Comparison of ENCODE assay signal across 15 cellular contexts in genomic region chr2:12727085-12727484, GRCh38. TPM values are rescaled to one million over a fixed set of nuclear protein-coding genes. Genes with fewer than 3 reads are reported as not detected.
DNase-seq lines count a peak whose midpoint lies in the region; ATAC-seq and TF ChIP-seq lines count a peak whose summit lies in the region.
"Had no signal": no experiment of that assay in that cellular context is flagged by ENCODE, and none has a peak within 500 bp of the region (broad histone marks: within the 10 kb centered on the region; RNA-seq: fewer than 3 reads in every experiment).

No MANE protein-coding gene starts in this region.

- H3K27ac ChIP-seq in SK-N-SH (ENCODE audit: low read depth in 2 of 2, low read length in 1 of 2) (no peak overlapping the region), KOPT-K1 (ENCODE audit: low read depth, low read length, poor library complexity, severe bottlenecking) (peak overlapping the region; percentile 59), trophoblast cell (ENCODE audit: low read depth, low read length) (no peak overlapping the region), substantia nigra (ENCODE audit: low read depth, low read length, poor library complexity, severe bottlenecking) (no peak overlapping the region)
- H3K27ac ChIP-seq in effector memory CD4-positive, alpha-beta T cell (ENCODE audit: insufficient read depth, low read length, poor library complexity, severe bottlenecking): peak overlapping the region; percentile 11
- H3K27ac ChIP-seq: 22Rv1, upper lobe of right lung had no signal

- H3K4me1 ChIP-seq in SK-N-SH (ENCODE audit: control insufficient read depth in 1 of 2, insufficient read depth in 2 of 2, low read depth in 1 of 2, low read length in 1 of 2): peaks cover 17 to 25% of the 10 kb centered on the region in 2 experiments; a peak in 3 of 4 replicates
- H3K4me1 ChIP-seq in effector memory CD4-positive, alpha-beta T cell (ENCODE audit: control insufficient read depth, insufficient read depth, low read length, poor library complexity, severe bottlenecking): peaks cover 52% of the 10 kb centered on the region
- H3K4me1 ChIP-seq in trophoblast cell (ENCODE audit: control insufficient read depth in 1 of 2, insufficient read depth in 2 of 2, low read length in 2 of 2): peaks cover 0 to 5% of the 10 kb centered on the region in 2 experiments

- CTCF ChIA-PET in SK-N-SH (lab: Yijun Ruan, JAX): interaction anchor here (2.0 to 3.4 kb wide), 2 partner anchors 10 to 279 kb away, joined by 8 to 13 read pairs; no protein-coding TSS in a partner anchor

- TF ChIP-seq EP300 in SK-N-SH (IDR thresholded peaks at IDR 0.05; ENCODE audit: borderline replicate concordance in 1 of 2, low read depth in 1 of 2, low read length in 1 of 2): no peak

- no peak for ATAC-seq in SK-N-SH treated with all-trans-retinoic acid at 6 μM for 48 hours
- ATAC-seq: activated naive CD4-positive, alpha-beta T cell treated with anti-CD3 and anti-CD28 coated beads, Interleukin-2, amount 50 U/mL, for 72 hours; left cardiac atrium; upper lobe of right lung had no signal

- H4K8ac ChIP-seq in trophoblast cell (ENCODE audit: low read depth, low read length): no peak overlapping the region

- TF ChIP-seq RAD21 in SK-N-SH (IDR thresholded peaks at IDR 0.05; ENCODE audit: low read length): no peak

- H3K79me2 ChIP-seq in SK-N-SH (ENCODE audit: insufficient read depth) (peaks cover 100% of the 10 kb centered on the region), trophoblast cell (ENCODE audit: control insufficient read depth, insufficient read depth, low read length, poor library complexity) (no peaks in the 10 kb centered on the region)

- peaks cover 100% of the 10 kb centered on the region for H4K20me1 ChIP-seq in SK-N-SH (ENCODE audit: insufficient read depth)

- no peaks in the 10 kb centered on the region for H3K9me2 ChIP-seq in SK-N-SH

- H3K9ac ChIP-seq in SK-N-SH: no peak overlapping the region
- H3K9ac ChIP-seq in trophoblast cell (ENCODE audit: low read length): no peak overlapping the region

- H3K4ac ChIP-seq in trophoblast cell (ENCODE audit: low read depth, low read length): no peak overlapping the region

- no peak overlapping the region for H2BK120ac ChIP-seq in trophoblast cell (ENCODE audit: insufficient read depth, low read length, poor library complexity)

- POLR2A ChIA-PET in SK-N-SH (lab: Yijun Ruan, JAX): interaction anchor here (1.1 kb wide), 1 partner anchor 10 kb away, joined by 3 read pairs; the partner anchor contains the start of gene TRIB2

- H3K9me3 ChIP-seq in SK-N-SH: no peaks in the 10 kb centered on the region
- H3K9me3 ChIP-seq in KOPT-K1 (ENCODE audit: insufficient read depth, low read length, poor library complexity, severe bottlenecking): no peaks in the 10 kb centered on the region
- no peaks in the 10 kb centered on the region for H3K9me3 ChIP-seq in effector memory CD4-positive, alpha-beta T cell (ENCODE audit: control insufficient read depth, low read length)
- peaks cover 1% of the 10 kb centered on the region for H3K9me3 ChIP-seq in trophoblast cell (ENCODE audit: insufficient read depth, low read depth, low read length)
- H3K9me3 ChIP-seq: upper lobe of right lung had no signal

- H3K4me3 ChIP-seq in SK-N-SH (ENCODE audit: low read depth in 2 of 2, low read length in 1 of 2) (no peak overlapping the region), trophoblast cell (ENCODE audit: low read depth, low read length) (no peak overlapping the region)
- H3K4me3 ChIP-seq in effector memory CD4-positive, alpha-beta T cell (ENCODE audit: insufficient read depth, low read depth, low read length, poor library complexity, severe bottlenecking): no peak overlapping the region
- H3K4me3 ChIP-seq: upper lobe of right lung had no signal

- no peak overlapping the region for H4K91ac ChIP-seq in trophoblast cell (ENCODE audit: low read depth, low read length)

- no peak overlapping the region for H3K4me2 ChIP-seq in SK-N-SH
- no peak overlapping the region for H3K4me2 ChIP-seq in trophoblast cell (ENCODE audit: low read length)

- 84% methylated on average over 6 of the region's 6 CpGs for WGBS in SK-N-SH (ENCODE audit: low lambda C conversion rate)
- WGBS in trophoblast cell (ENCODE audit: extremely low coverage, insufficient coverage, insufficient read length): no CpG with 5 or more reads among the region's 6 CpGs

- H3K36me3 ChIP-seq in SK-N-SH (replicated peaks in 1 of 2; ENCODE audit: control insufficient read depth in 1 of 2, insufficient read depth in 2 of 2, low read length in 1 of 2): peaks cover 81 to 85% of the 10 kb centered on the region in 2 experiments
- H3K36me3 ChIP-seq in KOPT-K1 (ENCODE audit: insufficient read depth, low read length): peaks cover 92% of the 10 kb centered on the region
- peaks cover 56% of the 10 kb centered on the region for H3K36me3 ChIP-seq in effector memory CD4-positive, alpha-beta T cell (ENCODE audit: control insufficient read depth, insufficient read depth, low read length)
- peaks cover 0 to 7% of the 10 kb centered on the region in 2 experiments for H3K36me3 ChIP-seq in trophoblast cell (ENCODE audit: control insufficient read depth in 1 of 2, insufficient read depth in 2 of 2, low read length in 2 of 2)

- H3K23ac ChIP-seq in trophoblast cell (ENCODE audit: low read length): no peak overlapping the region

- no peak overlapping the region for H2BK5ac ChIP-seq in trophoblast cell (ENCODE audit: low read depth, low read length, poor library complexity)

- H3K14ac ChIP-seq in trophoblast cell (ENCODE audit: low read length): no peak overlapping the region

- H3F3A ChIP-seq in SK-N-SH (replicated peaks; ENCODE audit: insufficient read depth): no peaks in the 10 kb centered on the region

- no peak overlapping the region for H3K18ac ChIP-seq in trophoblast cell (ENCODE audit: low read length)

- no peak overlapping the region for H2AK5ac ChIP-seq in trophoblast cell (ENCODE audit: low read length)

- TF ChIP-seq CTCF in SK-N-SH (IDR thresholded peaks at IDR 0.05) (no peak), GM20000 (IDR thresholded peaks at IDR 0.05; ENCODE audit: extremely low read depth, missing control alignments) (no peak)

- no peaks in the 10 kb centered on the region for H3K27me3 ChIP-seq in SK-N-SH (ENCODE audit: insufficient read depth)
- H3K27me3 ChIP-seq in effector memory CD4-positive, alpha-beta T cell (replicated peaks; ENCODE audit: control insufficient read depth, insufficient read depth, low read length, poor library complexity, severe bottlenecking): no peaks in the 10 kb centered on the region
- no peaks in the 10 kb centered on the region for H3K27me3 ChIP-seq in trophoblast cell (ENCODE audit: insufficient read depth, low read length)
- H3K27me3 ChIP-seq: upper lobe of right lung had no signal

- H2AFZ ChIP-seq in SK-N-SH (ENCODE audit: low read depth) (no peak overlapping the region), trophoblast cell (ENCODE audit: insufficient read depth, low read length, poor library complexity) (no peak overlapping the region)

- DNase-seq in SK-N-SH (no peak), trophoblast cell (peak; percentile 30 to 43), GM20000 (ENCODE audit: low spot score) (no peak), substantia nigra (lab: John Stamatoyannopoulos, UW) (no peak)
- no peak for DNase-seq in effector memory CD4-positive, alpha-beta T cell
- DNase-seq in stimulated activated naive CD4-positive, alpha-beta T cell treated with Interleukin-2 at 50 U/mL for 16 hours (lab: John Stamatoyannopoulos, UW): no peak
- DNase-seq: activated CD8-positive, alpha-beta memory T cell treated with anti-CD3 and anti-CD28 coated beads, Interleukin-2, amount 50 U/mL, for 4 hours; left cardiac atrium; MM.1S; SIG-M5; upper lobe of right lung had no signal

- H3K79me1 ChIP-seq in trophoblast cell (ENCODE audit: low read length): no peaks in the 10 kb centered on the region

- H2BK12ac ChIP-seq in trophoblast cell (ENCODE audit: low read length): no peak overlapping the region

- H4K12ac ChIP-seq in trophoblast cell (ENCODE audit: low read depth, low read length): no peak overlapping the region

TF ChIP-seq in SK-N-SH, 30 proteins besides CTCF, POLR2A, EP300 and RAD21:
- no peak for TF ChIP-seq POLR2AphosphoS5 (IDR thresholded peaks at IDR 0.05; ENCODE audit: low read depth, low read length)
- TF ChIP-seq FOSL2 (IDR thresholded peaks at IDR 0.05; ENCODE audit: borderline replicate concordance, low read depth): 0 out of 2 replicates have a peak, but pooled peaks have one; percentile 1

TF ChIP-seq in SK-N-SH treated with all-trans-retinoic acid at 6 μM for 48 hours, 23 proteins besides CTCF, POLR2A, EP300 and RAD21 (continues in another document):
- no peak for TF ChIP-seq CSRNP3 (CRISPR knock-in tag; IDR thresholded peaks at IDR 0.05)
- no peak for TF ChIP-seq ZNF565 (CRISPR knock-in tag; conservative IDR thresholded peaks at IDR 0.05; ENCODE audit: low read depth)
- TF ChIP-seq ZNF70 (CRISPR knock-in tag; IDR thresholded peaks at IDR 0.05): no peak
- no peak for TF ChIP-seq BACH2 (CRISPR knock-in tag; IDR thresholded peaks at IDR 0.05; ENCODE audit: borderline replicate concordance)
- TF ChIP-seq ZFP30 (CRISPR knock-in tag; IDR thresholded peaks at IDR 0.05): no peak
- no peak for TF ChIP-seq ISL1 (CRISPR knock-in tag; IDR thresholded peaks at IDR 0.05)

RNA-seq across cellular contexts. Expression of gene TRIB2, which starts 10.3 kb away (rescaled TPM):
- 21.0 and 27.5 TPM in 2 replicates for polyA plus RNA-seq in SK-N-SH (2012; rRNA removed)
- polyA plus RNA-seq in SK-N-SH (2012; cell fraction: cytosol; rRNA removed): 23.5 and 23.8 TPM in 2 replicates
- 56.4 and 71.7 TPM in 2 replicates for polyA plus RNA-seq in SK-N-SH (2012; cell fraction: nucleus; rRNA removed)
- 6.9 and 8.7 TPM in 2 replicates for polyA plus RNA-seq in trophoblast cell (2013)

Comparison
In these comparisons a context has a peak if more than half of its experiments do, and no peak if none do; other contexts are left out.
1. DNase-seq: peak in trophoblast cell (2 of 2); none in SK-N-SH (single experiment), effector memory CD4-positive, alpha-beta T cell (0 of 3), GM20000 (single experiment), stimulated activated naive CD4-positive, alpha-beta T cell treated with Interleukin-2 at 50 U/mL for 16 hours (single experiment) and substantia nigra (0 of 49).
2. H3K27ac ChIP-seq: peak in KOPT-K1 (single experiment) and effector memory CD4-positive, alpha-beta T cell (single experiment); none in SK-N-SH (0 of 2), trophoblast cell (single experiment) and substantia nigra (single experiment).